In genomic region chr7:25846722-25847121, GRCh38 we compare ENCODE assay signal across 1 cellular context.
TF ChIP-seq lines count a peak whose summit lies in the region.

No MANE protein-coding gene starts in this region.

TF ChIP-seq in HEK293, 187 proteins besides CTCF, POLR2A, EP300 and RAD21 (continued from another document):
- TF ChIP-seq INSM2 (tag by site-specific recombination; IDR thresholded peaks at IDR 0.05) = 0 out of 2 replicates have a peak, but pooled peaks have one; percentile 31
- peak; percentile 53 for TF ChIP-seq PRDM10 (tag by site-specific recombination; IDR thresholded peaks at IDR 0.05)
- 0 out of 2 replicates have a peak, but pooled peaks have one; percentile 19 for TF ChIP-seq ZSCAN30 (tag by site-specific recombination; IDR thresholded peaks at IDR 0.05)
- TF ChIP-seq KLF1 (tag by site-specific recombination; IDR thresholded peaks at IDR 0.05) = no peak
- TF ChIP-seq ZNF366 (tag by site-specific recombination; conservative IDR thresholded peaks at IDR 0.05) = no peak
- no peak for TF ChIP-seq ZNF555 (tag by site-specific recombination; conservative IDR thresholded peaks at IDR 0.05)
- TF ChIP-seq ZBTB6 (tag by site-specific recombination; IDR thresholded peaks at IDR 0.05) = no peak
- no peak for TF ChIP-seq ZNF146 (tag by site-specific recombination; IDR thresholded peaks at IDR 0.05)
- no peak for TF ChIP-seq ZNF266 (tag by site-specific recombination; IDR thresholded peaks at IDR 0.05; ENCODE audit: low read depth)
- no peak for TF ChIP-seq ZNF596 (tag by site-specific recombination; IDR thresholded peaks at IDR 0.05)
- no peak for TF ChIP-seq ZNF785 (tag by site-specific recombination; IDR thresholded peaks at IDR 0.05)
- TF ChIP-seq ZNF510 (tag by site-specific recombination; IDR thresholded peaks at IDR 0.05; ENCODE audit: insufficient replicate concordance) = no peak
- TF ChIP-seq ATF2 (tag by site-specific recombination; IDR thresholded peaks at IDR 0.05; ENCODE audit: low read depth) = no peak
- peak; percentile 57 for TF ChIP-seq FEZF1 (tag by site-specific recombination; IDR thresholded peaks at IDR 0.05)
- TF ChIP-seq ZBTB26 (tag by site-specific recombination; optimal IDR thresholded peaks at IDR 0.05) = no peak
- no peak for TF ChIP-seq YY1 (tag by site-specific recombination; IDR thresholded peaks at IDR 0.05)
- no peak for TF ChIP-seq ZNF521 (tag by site-specific recombination; IDR thresholded peaks at IDR 0.05)
- no peak for TF ChIP-seq ZNF133 (tag by site-specific recombination; IDR thresholded peaks at IDR 0.05)
- no peak for TF ChIP-seq ZNF48 (tag by site-specific recombination; IDR thresholded peaks at IDR 0.05)
- no peak for TF ChIP-seq ZNF792 (tag by site-specific recombination; IDR thresholded peaks at IDR 0.05)
- no peak for TF ChIP-seq ZEB2 (tag by site-specific recombination; IDR thresholded peaks at IDR 0.05)
- TF ChIP-seq ZNF202 (tag by site-specific recombination; IDR thresholded peaks at IDR 0.05; ENCODE audit: borderline replicate concordance) = no peak
- TF ChIP-seq ZNF501 (tag by site-specific recombination; IDR thresholded peaks at IDR 0.05) = no peak
- no peak for TF ChIP-seq PRDM1 (tag by site-specific recombination; IDR thresholded peaks at IDR 0.05)
- TF ChIP-seq ZBTB21 (tag by site-specific recombination; IDR thresholded peaks at IDR 0.05) = no peak
- no peak for TF ChIP-seq ZNF23 (tag by site-specific recombination; IDR thresholded peaks at IDR 0.05; ENCODE audit: borderline replicate concordance)
- no peak for TF ChIP-seq ZNF211 (tag by site-specific recombination; IDR thresholded peaks at IDR 0.05; ENCODE audit: low read depth)
- no peak for TF ChIP-seq ELK4 (IDR thresholded peaks at IDR 0.05; ENCODE audit: borderline replicate concordance, low read depth, low read length)
- TF ChIP-seq RBAK (tag by site-specific recombination; IDR thresholded peaks at IDR 0.05) = no peak
- no peak for TF ChIP-seq ZNF701 (tag by site-specific recombination; IDR thresholded peaks at IDR 0.05)
- no peak for TF ChIP-seq ZNF670 (tag by site-specific recombination; IDR thresholded peaks at IDR 0.05; ENCODE audit: low read depth)
- TF ChIP-seq MEIS1 (CRISPR knock-in tag; IDR thresholded peaks at IDR 0.05; ENCODE audit: borderline replicate concordance) = no peak
- TF ChIP-seq ZNF843 (tag by site-specific recombination; IDR thresholded peaks at IDR 0.05) = peak; percentile 23; the same call in 1 of the 2 replicates
- 0 out of 2 replicates have a peak, but pooled peaks have one; percentile 17 for TF ChIP-seq ZNF600 (tag by site-specific recombination; IDR thresholded peaks at IDR 0.05)
- no peak for TF ChIP-seq ZNF549 (tag by site-specific recombination; IDR thresholded peaks at IDR 0.05)
- TF ChIP-seq ZNF184 (tag by site-specific recombination; IDR thresholded peaks at IDR 0.05) = no peak
- TF ChIP-seq ZNF433 (tag by site-specific recombination; IDR thresholded peaks at IDR 0.05; ENCODE audit: low read depth) = no peak
- no peak for TF ChIP-seq ZNF221 (tag by site-specific recombination; IDR thresholded peaks at IDR 0.05; ENCODE audit: borderline replicate concordance)
- no peak for TF ChIP-seq ZNF404 (tag by site-specific recombination; IDR thresholded peaks at IDR 0.05)
- TF ChIP-seq HIC1 (tag by site-specific recombination; IDR thresholded peaks at IDR 0.05) = no peak
- no peak for TF ChIP-seq YY2 (tag by site-specific recombination; IDR thresholded peaks at IDR 0.05)
- TF ChIP-seq AEBP2 (tag by site-specific recombination; IDR thresholded peaks at IDR 0.05; ENCODE audit: borderline replicate concordance) = no peak
- TF ChIP-seq SETDB1 (IDR thresholded peaks at IDR 0.05; ENCODE audit: insufficient read length, low read length) = no peak
TF ChIP-seq in HEK293: peak in this region for 11.
